In the genomic region with DNA sequence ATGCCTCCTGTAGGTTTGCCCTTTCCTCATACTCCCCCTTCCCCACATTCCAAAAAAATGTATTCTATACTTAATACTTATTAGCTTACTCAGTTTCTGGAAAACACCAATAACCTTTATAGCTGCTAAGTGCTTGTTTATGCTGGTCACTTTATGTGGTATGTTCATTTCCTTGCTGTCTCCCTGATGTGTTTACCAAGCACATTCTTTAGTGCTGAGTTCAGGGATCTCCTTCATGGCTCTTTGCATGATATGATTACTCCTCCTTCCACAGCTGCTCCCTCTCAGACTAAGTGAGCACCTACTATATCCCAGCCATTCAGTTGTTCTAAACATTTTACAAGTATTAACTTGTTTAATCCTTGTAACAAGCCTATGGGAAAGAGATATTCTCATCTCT, we compare ENCODE assay signal across 21 cellular contexts.
DNase-seq lines count a peak whose midpoint lies in the region; ATAC-seq and TF ChIP-seq lines count a peak whose summit lies in the region.
"Had no signal": no experiment of that assay in that cellular context is flagged by ENCODE, and none has a peak within 500 bp of the region (broad histone marks: within the 10 kb centered on the region; RNA-seq: fewer than 3 reads in every experiment).

No MANE protein-coding gene starts in this region.

- no peak overlapping the region for H3K4me3 Mint-ChIP-seq in T-helper 2 cell treated with Interferon-gamma antibody and Interleukin-4, amounts not matched to agents 5 μg/mL and 100 μg/mL, for 36 hours

- no peaks in the 10 kb centered on the region for H3K4me1 Mint-ChIP-seq in T-helper 2 cell treated with Interferon-gamma antibody and Interleukin-4, amounts not matched to agents 5 μg/mL and 100 μg/mL, for 36 hours (ENCODE audit: low read depth)

- H3K27ac Mint-ChIP-seq in T-helper 2 cell treated with Interferon-gamma antibody and Interleukin-4, amounts not matched to agents 5 μg/mL and 100 μg/mL, for 36 hours, result no peak overlapping the region

- ATAC-seq in foreskin keratinocyte, result no peak
- ATAC-seq: body of pancreas, esophagus mucosa had no signal

- no peaks in the 10 kb centered on the region for H3K9me3 Mint-ChIP-seq in T-helper 2 cell treated with Interferon-gamma antibody and Interleukin-4, amounts not matched to agents 5 μg/mL and 100 μg/mL, for 36 hours

- DNase-seq in AG08395 (ENCODE audit: low spot score), result peak; percentile 19
- peak; percentile 40 for DNase-seq in HFF-Myc (ENCODE audit: extremely low read depth, low read depth)
- peak; percentile 79 for DNase-seq in astrocyte of the spinal cord (ENCODE audit: low read depth, low spot score)
- peak; percentile 17 to 55 for DNase-seq in foreskin keratinocyte
- no peak for DNase-seq in GM19240 (ENCODE audit: insufficient read length, low spot score)
- no peak for DNase-seq in H7
- no peak for DNase-seq in OCI-M1 (lab: John Stamatoyannopoulos, UW)
- no peak for DNase-seq in T-helper 2 cell treated with Interferon-gamma antibody and Interleukin-4, amounts not matched to agents 5 μg/mL and 100 μg/mL, for 36 hours (ENCODE audit: low spot score)
- DNase-seq: activated CD4-positive, alpha-beta T cell treated with anti-CD3 and anti-CD28 coated beads, Interleukin-2, amount 50 U/mL, for 1 hour; activated naive CD4-positive, alpha-beta T cell; AML-193; body of pancreas; dermis blood vessel endothelial cell; GOT3; hippocampal formation; NCI-H1417 treated with DMSO at 0.1 percent for 48 hours; NCI-H774 had no signal

- H3K36me3 ChIP-seq in H7 (replicated peaks; ENCODE audit: control insufficient read depth, insufficient read depth, low read length), result no peaks in the 10 kb centered on the region
- H3K36me3 ChIP-seq: neutrophil, right atrium auricular region had no signal

- H3K27me3 Mint-ChIP-seq in T-helper 2 cell treated with Interferon-gamma antibody and Interleukin-4, amounts not matched to agents 5 μg/mL and 100 μg/mL, for 36 hours (ENCODE audit: low read depth), result no peaks in the 10 kb centered on the region

- H3K4me3 ChIP-seq in HFF-Myc (replicated peaks; ENCODE audit: low read depth, low read length), result no peak overlapping the region
- no peak overlapping the region for H3K4me3 ChIP-seq in astrocyte of the spinal cord (ENCODE audit: low read depth, low read length)
- no peak overlapping the region for H3K4me3 ChIP-seq in H7 (ENCODE audit: insufficient read depth, low read depth, low read length)
- H3K4me3 ChIP-seq: body of pancreas, right atrium auricular region had no signal

- in situ Hi-C loops in astrocyte of the spinal cord (cut with HindIII; ENCODE audit: low sequenced_read_pairs), result no loop called here

- no peaks in the 10 kb centered on the region for H3K4me1 ChIP-seq in foreskin keratinocyte
- H3K4me1 ChIP-seq: body of pancreas, right atrium auricular region had no signal

- no peak overlapping the region for H3K27ac ChIP-seq in foreskin keratinocyte
- H3K27ac ChIP-seq: body of pancreas, KMS-11, neutrophil, right atrium auricular region had no signal

- H3K36me3 Mint-ChIP-seq in T-helper 2 cell treated with Interferon-gamma antibody and Interleukin-4, amounts not matched to agents 5 μg/mL and 100 μg/mL, for 36 hours (ENCODE audit: low read depth), result no peaks in the 10 kb centered on the region

- no peaks in the 10 kb centered on the region for H3K27me3 ChIP-seq in foreskin keratinocyte
- H3K27me3 ChIP-seq in H7 (ENCODE audit: control insufficient read depth, insufficient read depth, low read length), result no peaks in the 10 kb centered on the region
- H3K27me3 ChIP-seq: body of pancreas, neutrophil, right atrium auricular region had no signal

- no peak for TF ChIP-seq CTCF in HFF-Myc (IDR thresholded peaks at IDR 0.05; ENCODE audit: low read depth, low read length, missing control alignments)
- no peak for TF ChIP-seq CTCF in astrocyte of the spinal cord (IDR thresholded peaks at IDR 0.05; ENCODE audit: low read depth, low read length)
- TF ChIP-seq CTCF in foreskin keratinocyte (conservative IDR thresholded peaks at IDR 0.05), result no peak

Comparison
In these comparisons a context has a peak if more than half of its experiments do, and no peak if none do; other contexts are left out.
1. DNase-seq: peak in AG08395 (single experiment), HFF-Myc (single experiment), astrocyte of the spinal cord (single experiment) and foreskin keratinocyte (2 of 2); none in GM19240 (single experiment), H7 (single experiment), OCI-M1 (single experiment) and T-helper 2 cell treated with Interferon-gamma antibody and Interleukin-4, amounts not matched to agents 5 μg/mL and 100 μg/mL, for 36 hours (single experiment).